In genomic region chr14:80941241-80942157, GRCh38 we compare ENCODE assay signal across 8 cellular contexts. TPM values are rescaled to one million over a fixed set of nuclear protein-coding genes. Genes with fewer than 3 reads are reported as not detected.
DNase-seq lines count a peak whose midpoint lies in the region; ATAC-seq and TF ChIP-seq lines count a peak whose summit lies in the region.

Gene CEP128, minus strand, starts transcription at chr14:80941738.

- no peaks in the 10 kb centered on the region for H3K36me3 ChIP-seq in ovary
- no peaks in the 10 kb centered on the region for H3K36me3 ChIP-seq in thyroid gland

- intact Hi-C loops in Right ventricle myocardium inferior (cut with DNase I) (no loop called here), ovary (cut with DNase I) (no loop called here), thyroid gland (cut with DNase I) (no loop called here)

- no peaks in the 10 kb centered on the region for H3K27me3 Mint-ChIP-seq in activated naive CD8-positive, alpha-beta T cell treated with anti-CD3 and anti-CD28 coated beads, Interleukin-2, amount 10 ng/mL, durations not matched to agents 7 days and 5 days

- H3K27ac ChIP-seq in ovary (peak within 1 kb of the TSS in 1 of 2 donors; percentile 58), thyroid gland (peak within 1 kb of the TSS in 2 of 3 donors; percentile 10 to 31)

- WGBS in ovary, 3 donors, result 1 to 2% (median 1%) methylated on average over 40 of the region's 40 CpGs
- WGBS in thyroid gland, 2 donors, result 1 to 2% methylated on average over 23 to 28 of the region's 40 CpGs

- H3K9me3 ChIP-seq in ovary (no peaks in the 10 kb centered on the region), thyroid gland (no peaks in the 10 kb centered on the region)

- ATAC-seq in HG02678 (IDR thresholded peaks at IDR 0.05; ENCODE audit: unreplicated experiment) (peak; percentile 98), Right ventricle myocardium inferior (peak; percentile 100)
- peak; percentile 94 for ATAC-seq in activated naive CD8-positive, alpha-beta T cell treated with anti-CD3 and anti-CD28 coated beads, Interleukin-2, amount 10 ng/mL, durations not matched to agents 7 days and 5 days (ENCODE audit: low read depth)

- H3K4me3 ChIP-seq in GM12865 (ENCODE audit: low read depth, low read length) (peak within 1 kb of the TSS; percentile 72), ovary (peak within 1 kb of the TSS; percentile 77), thyroid gland (replicated peaks in 1 of 3) (peak within 1 kb of the TSS; percentile 33 to 59 (median 51))

- peak within 1 kb of the TSS; percentile 82 for H3K27ac Mint-ChIP-seq in activated naive CD8-positive, alpha-beta T cell treated with anti-CD3 and anti-CD28 coated beads, Interleukin-2, amount 10 ng/mL, durations not matched to agents 7 days and 5 days

- peaks cover 1% of the 10 kb centered on the region for H3K9me3 Mint-ChIP-seq in activated naive CD8-positive, alpha-beta T cell treated with anti-CD3 and anti-CD28 coated beads, Interleukin-2, amount 10 ng/mL, durations not matched to agents 7 days and 5 days

- H3K4me1 ChIP-seq in ovary (ENCODE audit: insufficient read depth), result no peaks in the 10 kb centered on the region
- peaks cover 10 to 11% of the 10 kb centered on the region in 2 donors for H3K4me1 ChIP-seq in thyroid gland

- peak within 1 kb of the TSS; percentile 94 for H3K4me3 Mint-ChIP-seq in activated naive CD8-positive, alpha-beta T cell treated with anti-CD3 and anti-CD28 coated beads, Interleukin-2, amount 10 ng/mL, durations not matched to agents 7 days and 5 days

- POLR2A ChIA-PET in activated naive CD8-positive, alpha-beta T cell treated with anti-CD3 and anti-CD28 coated beads, Interleukin-2, amount 10 ng/mL, durations not matched to agents 7 days and 5 days (lab: Charles Lee), result interaction anchor here (0.7 to 2.3 kb wide), 5 partner anchors 11 to 536 kb away, joined by 3 to 25 read pairs (median 5); partner anchors contain the start of gene GTF2A1

- peaks cover 22% of the 10 kb centered on the region for H3K4me1 Mint-ChIP-seq in activated naive CD8-positive, alpha-beta T cell treated with anti-CD3 and anti-CD28 coated beads, Interleukin-2, amount 10 ng/mL, durations not matched to agents 7 days and 5 days

- TF ChIP-seq EP300 in ovary (IDR thresholded peaks at IDR 0.05), result peak; percentile 28

- H3K27me3 ChIP-seq in ovary, result no peaks in the 10 kb centered on the region
- no peaks in the 10 kb centered on the region for H3K27me3 ChIP-seq in thyroid gland

- H3K36me3 Mint-ChIP-seq in activated naive CD8-positive, alpha-beta T cell treated with anti-CD3 and anti-CD28 coated beads, Interleukin-2, amount 10 ng/mL, durations not matched to agents 7 days and 5 days, result peaks cover 8% of the 10 kb centered on the region

- no peak for TF ChIP-seq CTCF in GM12865 (IDR thresholded peaks at IDR 0.05; ENCODE audit: insufficient read depth, low read depth, low read length, missing control alignments)
- TF ChIP-seq CTCF in ovary (IDR thresholded peaks at IDR 0.05), result no peak
- peak in 1 of 6 experiments; percentile 9 for TF ChIP-seq CTCF in thyroid gland (IDR thresholded peaks at IDR 0.05)

- TF ChIP-seq POLR2A in ovary (IDR thresholded peaks at IDR 0.05), result no peak
- TF ChIP-seq POLR2A in thyroid gland (IDR thresholded peaks at IDR 0.05), result no peak

- DNase-seq in GM12865 (ENCODE audit: low read depth) (peak; percentile 97), NCI-H1105 treated with DMSO at 0.1 percent for 48 hours (lab: John Stamatoyannopoulos, UW) (peak; percentile 99), SW 1271 (lab: John Stamatoyannopoulos, UW) (peak; percentile 83 to 93), Right ventricle myocardium inferior (ENCODE audit: missing footprints) (peak; percentile 96), ovary (peak; percentile 93 to 96 (median 96)), thyroid gland (peak; percentile 95 to 96)
- DNase-seq in activated naive CD8-positive, alpha-beta T cell treated with anti-CD3 and anti-CD28 coated beads, Interleukin-2, amount 10 ng/mL, durations not matched to agents 7 days and 5 days, result peak; percentile 84

RNA-seq across cellular contexts. Expression of gene CEP128, which starts in this region (rescaled TPM):
- total RNA-seq in activated naive CD8-positive, alpha-beta T cell treated with anti-CD3 and anti-CD28 coated beads, Interleukin-2, amount 10 ng/mL, durations not matched to agents 7 days and 5 days, result 10 to 100 TPM; 30.0 to 32.9 TPM
- total RNA-seq in Right ventricle myocardium inferior (3.5 TPM), ovary (10 to 100 TPM in 2 of 7 donors, 1 to 10 TPM in 5; 5.2 to 14.3 (median 7.8) TPM), thyroid gland (10 to 100 TPM; 13.9 to 18.1 (median 16.0) TPM)
- 1 to 10 TPM; 1.5 to 2.4 TPM for polyA plus RNA-seq in ovary
